In genomic region chr16:674968-675883, GRCh38 we compare ENCODE assay signal across 8 cellular contexts. TPM values are rescaled to one million over a fixed set of nuclear protein-coding genes. Genes with fewer than 3 reads are reported as not detected.
DNase-seq lines count a peak whose midpoint lies in the region; ATAC-seq and TF ChIP-seq lines count a peak whose summit lies in the region.

Gene RHBDL1 (plus strand): TSS chr16:675671. CDS start chr16:675791, 120 bp downstream.

- H3K27ac Mint-ChIP-seq in stimulated activated naive CD8-positive, alpha-beta T cell treated with anti-CD3 and anti-CD28 coated beads, Interleukin-15, amount 100 ng/mL, for 72 hours: no peak within 1 kb of the TSS
- H3K27ac Mint-ChIP-seq in activated CD8-positive, alpha-beta T cell treated with anti-CD3 and anti-CD28 coated beads for 36 hours: no peak within 1 kb of the TSS

- TF ChIP-seq CTCF in activated CD8-positive, alpha-beta T cell treated with anti-CD3 and anti-CD28 coated beads for 36 hours (IDR thresholded peaks at IDR 0.05): no peak

- H3K27me3 ChIP-seq in layer of hippocampus (ENCODE audit: control insufficient read depth, insufficient read depth, low read length): no peaks in the 10 kb centered on the region

- peak within 1 kb of the TSS; percentile 57 for H3K27ac ChIP-seq in layer of hippocampus (ENCODE audit: low read depth, low read length)

- CTCF ChIA-PET in activated CD8-positive, alpha-beta T cell treated with anti-CD3 and anti-CD28 coated beads for 36 hours (lab: Charles Lee): interaction anchor here (0.8 to 1.7 kb wide), 4 partner anchors 9 to 66 kb away, joined by 3 read pairs; partner anchors contain the start of gene CIAO3

- POLR2A ChIA-PET in activated CD8-positive, alpha-beta T cell treated with anti-CD3 and anti-CD28 coated beads for 36 hours (lab: Charles Lee): interaction anchor here (0.9 to 1.9 kb wide), 11 partner anchors 9 to 121 kb away, joined by 3 to 8 read pairs (median 3); partner anchors contain the start of genes JMJD8, WDR24 and WDR90

- peaks cover 19% of the 10 kb centered on the region for H3K27me3 Mint-ChIP-seq in stimulated activated naive CD8-positive, alpha-beta T cell treated with anti-CD3 and anti-CD28 coated beads, Interleukin-15, amount 100 ng/mL, for 72 hours
- H3K27me3 Mint-ChIP-seq in activated CD8-positive, alpha-beta T cell treated with anti-CD3 and anti-CD28 coated beads for 36 hours: peaks cover 7% of the 10 kb centered on the region

- H3K4me3 Mint-ChIP-seq in stimulated activated naive CD8-positive, alpha-beta T cell treated with anti-CD3 and anti-CD28 coated beads, Interleukin-15, amount 100 ng/mL, for 72 hours: peak within 1 kb of the TSS; percentile 15 to 61
- H3K4me3 Mint-ChIP-seq in activated CD8-positive, alpha-beta T cell treated with anti-CD3 and anti-CD28 coated beads for 36 hours: no peak within 1 kb of the TSS

- H3K36me3 Mint-ChIP-seq in activated CD8-positive, alpha-beta T cell treated with anti-CD3 and anti-CD28 coated beads for 36 hours (ENCODE audit: low read depth): peaks cover 7% of the 10 kb centered on the region

- no peaks in the 10 kb centered on the region for H3K9me3 Mint-ChIP-seq in stimulated activated naive CD8-positive, alpha-beta T cell treated with anti-CD3 and anti-CD28 coated beads, Interleukin-15, amount 100 ng/mL, for 72 hours
- H3K9me3 Mint-ChIP-seq in activated CD8-positive, alpha-beta T cell treated with anti-CD3 and anti-CD28 coated beads for 36 hours: no peaks in the 10 kb centered on the region

- no peak for ATAC-seq in stimulated activated naive CD8-positive, alpha-beta T cell treated with anti-CD3 and anti-CD28 coated beads, Interleukin-15, amount 100 ng/mL, for 72 hours
- ATAC-seq in stimulated activated naive CD8-positive, alpha-beta T cell treated with anti-CD3 and anti-CD28 coated beads, Interleukin-15, Interleukin-2, amounts not matched to agents 100 U/mL and 50 U/mL, for 24 hours: no peak
- ATAC-seq in activated CD8-positive, alpha-beta T cell treated with anti-CD3 and anti-CD28 coated beads for 36 hours: no peak

- intact Hi-C loops in activated CD8-positive, alpha-beta T cell treated with anti-CD3 and anti-CD28 coated beads for 36 hours (cut with micrococcal nuclease): no loop called here

- peaks cover 20% of the 10 kb centered on the region for H3K4me1 Mint-ChIP-seq in stimulated activated naive CD8-positive, alpha-beta T cell treated with anti-CD3 and anti-CD28 coated beads, Interleukin-15, amount 100 ng/mL, for 72 hours
- H3K4me1 Mint-ChIP-seq in activated CD8-positive, alpha-beta T cell treated with anti-CD3 and anti-CD28 coated beads for 36 hours (ENCODE audit: low read depth): peaks cover 11% of the 10 kb centered on the region

- no peak for DNase-seq in stimulated activated naive CD8-positive, alpha-beta T cell treated with anti-CD3 and anti-CD28 coated beads, Interleukin-15, amount 100 ng/mL, for 72 hours
- no peak for DNase-seq in stimulated activated naive CD8-positive, alpha-beta T cell treated with anti-CD3 and anti-CD28 coated beads, Interleukin-15, Interleukin-2, amounts not matched to agents 100 U/mL and 50 U/mL, for 24 hours
- DNase-seq in astrocyte of the hippocampus (ENCODE audit: low read depth, low spot score) (peak; percentile 48), LoVo (ENCODE audit: low spot score) (no peak), foreskin melanocyte (no peak), activated gamma-delta T cell (lab: John Stamatoyannopoulos, UW) (no peak)
- no peak for DNase-seq in activated CD8-positive, alpha-beta T cell treated with anti-CD3 and anti-CD28 coated beads for 36 hours

RNA-seq across cellular contexts. Expression of gene RHBDL1, which starts in this region (rescaled TPM):
- under 1 TPM; 0.79 to 0.89 TPM for total RNA-seq in activated CD8-positive, alpha-beta T cell treated with anti-CD3 and anti-CD28 coated beads for 36 hours
